ENCODE assay signal across 16 cellular contexts in genomic region chr12:43294881-43295280, GRCh38.
"Had no signal": no experiment of that assay in that cellular context is flagged by ENCODE, and none has a peak within 500 bp of the region (broad histone marks: within the 10 kb centered on the region; RNA-seq: fewer than 3 reads in every experiment).

No MANE protein-coding gene starts in this region.

- H3K36me3 ChIP-seq: esophagus muscularis mucosa, gastroesophageal sphincter, pancreas had no signal

- H3K27ac ChIP-seq: esophagus muscularis mucosa, gastroesophageal sphincter, pancreas had no signal

- ATAC-seq: gastroesophageal sphincter; naive thymus-derived CD4-positive, alpha-beta T cell; pancreas; right cardiac atrium had no signal

- H3K9me3 ChIP-seq: esophagus muscularis mucosa, gastroesophageal sphincter, pancreas had no signal

- DNase-seq: effector memory CD4-positive, alpha-beta T cell; foreskin fibroblast; head of caudate nucleus; hippocampal formation; kidney glomerular epithelial cell; mesendoderm; naive thymus-derived CD4-positive, alpha-beta T cell; occipital lobe; pancreas; right cardiac atrium; small intestine; stimulated activated CD4-positive, alpha-beta T cell treated with anti-CD3 and anti-CD28 coated beads, Interleukin-12 subunit alpha, Interleukin-12 subunit beta, amount 100 ng/mL, for 4 hours; stimulated activated naive CD4-positive, alpha-beta T cell treated with Interleukin-2 at 50 U/mL for 16 hours; trophoblast cell had no signal

- H3K4me3 ChIP-seq: esophagus muscularis mucosa, gastroesophageal sphincter, pancreas had no signal

- H3K4me1 ChIP-seq: pancreas had no signal

- H3K27me3 ChIP-seq: esophagus muscularis mucosa, gastroesophageal sphincter, pancreas had no signal
